33 cellular contexts compared by ENCODE assay signal in the genomic region with DNA sequence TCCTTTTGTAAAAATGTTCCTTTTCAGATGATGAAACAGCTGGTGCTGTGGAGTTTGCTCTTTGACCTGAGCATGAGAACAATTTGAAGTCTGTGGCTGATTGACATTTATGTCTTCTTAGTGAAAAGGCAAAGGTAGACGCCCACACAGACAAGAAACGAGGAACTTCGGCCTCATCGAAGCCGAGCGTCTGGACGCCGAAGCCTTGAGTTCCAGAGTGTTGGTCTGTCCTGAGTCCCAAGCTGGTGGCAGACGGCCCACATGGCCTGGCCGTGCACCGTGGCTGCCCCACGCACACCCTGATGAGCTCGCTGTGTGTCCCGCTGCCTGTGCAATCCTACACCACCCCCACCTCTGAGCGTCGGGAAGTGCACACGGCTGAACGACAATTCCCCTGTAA. TPM values are rescaled to one million over a fixed set of nuclear protein-coding genes. Genes with fewer than 3 reads are reported as not detected.
"Had no signal": no experiment of that assay in that cellular context is flagged by ENCODE, and none has a peak within 500 bp of the region (broad histone marks: within the 10 kb centered on the region; RNA-seq: fewer than 3 reads in every experiment).

No MANE protein-coding gene starts in this region.

- H3K27me3 Mint-ChIP-seq: activated CD4-positive, alpha-beta T cell treated with anti-CD3 and anti-CD28 coated beads, Interleukin-2, amount 10 ng/mL, durations not matched to agents 7 days and 5 days had no signal

- H3K4me2 ChIP-seq: SK-N-SH had no signal

- H3K27me3 ChIP-seq: adrenal gland, MG63, SJSA1 had no signal

- FAIRE-seq: bronchial epithelial cell, TTC549 had no signal

- H3K4me3 Mint-ChIP-seq: activated CD4-positive, alpha-beta T cell treated with anti-CD3 and anti-CD28 coated beads for 36 hours; activated CD4-positive, alpha-beta T cell treated with anti-CD3 and anti-CD28 coated beads, Interleukin-2, amount 10 ng/mL, durations not matched to agents 7 days and 5 days; activated CD8-positive, alpha-beta T cell treated with anti-CD3 and anti-CD28 coated beads, Interleukin-2, amount 10 ng/mL, durations not matched to agents 7 days and 5 days; activated naive CD4-positive, alpha-beta T cell treated with anti-CD3 and anti-CD28 coated beads for 36 hours; activated T-cell treated with anti-CD3 and anti-CD28 coated beads, Interleukin-2, amount 50 U/mL, for 24 hours; activated T-helper 1 cell treated with anti-CD3 and anti-CD28 coated beads, Interleukin-12 subunit alpha, Interleukin-12 subunit beta, Interleukin-2, Interleukin-4 antibody, amounts not matched to agents 30 ng/mL and 10 ng/mL and 1 ng/mL, durations not matched to agents 14 hours and 24 hours and 36 hours; brain; T-helper 1 cell treated with Interleukin-12 subunit alpha and Interleukin-12 subunit beta and Interleukin-4 antibody, amounts not matched to agents 30 μg/mL and 1 μg/mL, for 36 hours; T-helper 2 cell treated with Interferon-gamma antibody and Interleukin-4, amounts not matched to agents 5 μg/mL and 100 μg/mL, for 36 hours had no signal

- H3K9me3 ChIP-seq: adrenal gland, MG63, SJSA1, SK-N-SH had no signal

- H3K9ac ChIP-seq: SK-N-SH had no signal

- H3K36me3 Mint-ChIP-seq: activated naive CD4-positive, alpha-beta T cell treated with anti-CD3 and anti-CD28 coated beads, Interleukin-2, amount 50 U/mL, for 72 hours had no signal

- DNase-seq: activated CD4-positive, alpha-beta T cell treated with anti-CD3 and anti-CD28 coated beads for 36 hours; activated CD4-positive, alpha-beta T cell treated with anti-CD3 and anti-CD28 coated beads, Interleukin-2, amount 10 ng/mL, durations not matched to agents 7 days and 5 days; activated CD4-positive, alpha-beta T cell treated with anti-CD3 and anti-CD28 coated beads, Interleukin-2, amount 50 U/mL, for 48 hours; activated CD8-positive, alpha-beta T cell treated with anti-CD3 and anti-CD28 coated beads, Interleukin-2, amount 10 ng/mL, durations not matched to agents 7 days and 5 days; activated gamma-delta T cell treated with Interleukin-2 at 50 U/mL for 16 hours; activated naive CD4-positive, alpha-beta T cell treated with anti-CD3 and anti-CD28 coated beads for 36 hours; activated T-cell treated with anti-CD3 and anti-CD28 coated beads, Interleukin-2, amount 50 U/mL, for 24 hours; adrenal gland; caudate nucleus; Kasumi-1; KG1; MG63; NCI-H1048; NCI-H1105 treated with DMSO at 0.1 percent for 48 hours; NCI-H1436; NCI-H1694; NCI-H1930; NCI-H345; NCI-H524 treated with DMSO at 0.1 percent for 48 hours; RPMI8226; SHP77 treated with DMSO at 0.1 percent for 48 hours; SK-N-SH had no signal

- ATAC-seq: activated CD4-positive, alpha-beta T cell treated with anti-CD3 and anti-CD28 coated beads for 36 hours; activated CD4-positive, CD25-positive, alpha-beta regulatory T cell treated with anti-CD3 and anti-CD28 coated beads, Interleukin-2, amount 50 U/mL, for 24 hours; activated CD8-positive, alpha-beta T cell treated with anti-CD3 and anti-CD28 coated beads, Interleukin-2, amount 10 ng/mL, durations not matched to agents 7 days and 5 days; activated naive CD4-positive, alpha-beta T cell treated with anti-CD3 and anti-CD28 coated beads, Interleukin-2, amount 50 U/mL, for 72 hours; Panc1 had no signal

- H3K9me3 Mint-ChIP-seq: activated CD4-positive, alpha-beta T cell treated with anti-CD3 and anti-CD28 coated beads, Interleukin-2, amount 10 ng/mL, durations not matched to agents 7 days and 5 days; activated naive CD4-positive, alpha-beta T cell treated with anti-CD3 and anti-CD28 coated beads for 36 hours; activated naive CD4-positive, alpha-beta T cell treated with anti-CD3 and anti-CD28 coated beads, Interleukin-2, amount 50 U/mL, for 72 hours; activated T-cell treated with anti-CD3 and anti-CD28 coated beads, Interleukin-2, amount 50 U/mL, for 24 hours; activated T-helper 1 cell treated with anti-CD3 and anti-CD28 coated beads, Interleukin-12 subunit alpha, Interleukin-12 subunit beta, Interleukin-2, Interleukin-4 antibody, amounts not matched to agents 30 ng/mL and 10 ng/mL and 1 ng/mL, durations not matched to agents 14 hours and 24 hours and 36 hours; T-helper 1 cell treated with Interleukin-12 subunit alpha and Interleukin-12 subunit beta and Interleukin-4 antibody, amounts not matched to agents 30 μg/mL and 1 μg/mL, for 36 hours; T-helper 2 cell treated with Interferon-gamma antibody and Interleukin-4, amounts not matched to agents 5 μg/mL and 100 μg/mL, for 36 hours had no signal

- H3K4me1 ChIP-seq: SJSA1 had no signal

- H3K4me3 ChIP-seq: adrenal gland, MG63, SJSA1 had no signal

- H3K27ac Mint-ChIP-seq: activated CD4-positive, alpha-beta T cell treated with anti-CD3 and anti-CD28 coated beads for 36 hours; activated CD4-positive, alpha-beta T cell treated with anti-CD3 and anti-CD28 coated beads, Interleukin-2, amount 10 ng/mL, durations not matched to agents 7 days and 5 days; activated CD8-positive, alpha-beta T cell treated with anti-CD3 and anti-CD28 coated beads, Interleukin-2, amount 10 ng/mL, durations not matched to agents 7 days and 5 days; activated naive CD4-positive, alpha-beta T cell treated with anti-CD3 and anti-CD28 coated beads for 36 hours; activated naive CD4-positive, alpha-beta T cell treated with anti-CD3 and anti-CD28 coated beads, Interleukin-2, amount 50 U/mL, for 72 hours; activated T-cell treated with anti-CD3 and anti-CD28 coated beads, Interleukin-2, amount 50 U/mL, for 24 hours; activated T-helper 1 cell treated with anti-CD3 and anti-CD28 coated beads, Interleukin-12 subunit alpha, Interleukin-12 subunit beta, Interleukin-2, Interleukin-4 antibody, amounts not matched to agents 30 ng/mL and 10 ng/mL and 1 ng/mL, durations not matched to agents 14 hours and 24 hours and 36 hours; brain; T-helper 1 cell treated with Interleukin-12 subunit alpha and Interleukin-12 subunit beta and Interleukin-4 antibody, amounts not matched to agents 30 μg/mL and 1 μg/mL, for 36 hours; T-helper 2 cell treated with Interferon-gamma antibody and Interleukin-4, amounts not matched to agents 5 μg/mL and 100 μg/mL, for 36 hours had no signal

- H3K36me3 ChIP-seq: adrenal gland, MG63, SJSA1 had no signal

- H3K4me1 Mint-ChIP-seq: activated CD4-positive, alpha-beta T cell treated with anti-CD3 and anti-CD28 coated beads for 36 hours; activated CD4-positive, alpha-beta T cell treated with anti-CD3 and anti-CD28 coated beads, Interleukin-2, amount 10 ng/mL, durations not matched to agents 7 days and 5 days had no signal

- H3K27ac ChIP-seq: adrenal gland, SJSA1 had no signal

RNA-seq across cellular contexts. Expression of gene SNTG2, which starts 20.7 kb away (rescaled TPM):
- total RNA-seq: activated CD4-positive, alpha-beta T cell treated with anti-CD3 and anti-CD28 coated beads, Interleukin-2, amount 10 ng/mL, durations not matched to agents 7 days and 5 days; activated T-helper 1 cell treated with anti-CD3 and anti-CD28 coated beads, Interleukin-12 subunit alpha, Interleukin-12 subunit beta, Interleukin-2, Interleukin-4 antibody, amounts not matched to agents 30 ng/mL and 10 ng/mL and 1 ng/mL, durations not matched to agents 14 hours and 24 hours and 36 hours; bronchial epithelial cell; NCI-H460 had no signal
- polyA plus RNA-seq: SK-N-SH had no signal
